In genomic region chr5:148311516-148311915, GRCh38 we compare ENCODE assay signal across 35 cellular contexts. TPM values are rescaled to one million over a fixed set of nuclear protein-coding genes. Genes with fewer than 3 reads are reported as not detected.
"Had no signal": no experiment of that assay in that cellular context is flagged by ENCODE, and none has a peak within 500 bp of the region (broad histone marks: within the 10 kb centered on the region; RNA-seq: fewer than 3 reads in every experiment).

No MANE protein-coding gene starts in this region.

- H3K27ac ChIP-seq: colonic mucosa, gastroesophageal sphincter, heart left ventricle, hepatocyte, neutrophil, pancreas, right atrium auricular region, suprapubic skin, transverse colon, upper lobe of right lung, uterus had no signal

- H3K4me3 ChIP-seq: colonic mucosa, gastroesophageal sphincter, heart left ventricle, hepatocyte, lung, mucosa of descending colon, pancreas, right atrium auricular region, smooth muscle cell, suprapubic skin, transverse colon, upper lobe of right lung, uterus had no signal

- DNase-seq: colonic mucosa; effector memory CD4-positive, alpha-beta T cell; foreskin fibroblast; heart left ventricle; mesenchymal stem cell; mucosa of descending colon; naive B cell; pancreas; stimulated activated CD4-positive, alpha-beta T cell treated with anti-CD3 and anti-CD28 coated beads, Interleukin-12 subunit alpha, Interleukin-12 subunit beta, amount 100 ng/mL, for 4 hours; stimulated activated CD4-positive, alpha-beta T cell treated with anti-CD3 and anti-CD28 coated beads, Interleukin-1b, Interleukin-23, amount 100 ng/mL, for 48 hours; stimulated activated CD4-positive, alpha-beta T cell treated with anti-CD3 and anti-CD28 coated beads, Interleukin-4, amount 100 ng/mL, for 1 hour; stimulated activated CD8-positive, alpha-beta memory T cell treated with anti-CD3 and anti-CD28 coated beads, Interleukin-4, amount 100 ng/mL, for 48 hours; stimulated activated naive CD4-positive, alpha-beta T cell; stimulated activated naive CD8-positive, alpha-beta T cell treated with anti-CD3 and anti-CD28 coated beads, Interleukin-15, amount 100 ng/mL, for 72 hours; transverse colon; upper lobe of right lung; uterus had no signal

RNA-seq across cellular contexts. Expression of gene SPINK7, which starts 0.7 kb away (rescaled TPM):
- total RNA-seq: chondrocyte; colonic mucosa; endothelial cell of umbilical vein; heart left ventricle; hepatocyte; left lobe of liver; liver; lung; mesothelial cell of epicardium; mucosa of descending colon; natural killer cell treated with Interleukin-12 subunit alpha and Interleukin-12 subunit beta and Interleukin-15 and Interleukin-18, amount 100 ng/mL, for 72 hours; neural crest cell; omental fat pad; pancreas; posterior vena cava; pulmonary artery endothelial cell; right atrium auricular region; sciatic nerve; transverse colon; upper lobe of right lung; uterus had no signal

RNA-seq across cellular contexts. Expression of gene SPINK9, which starts 23.8 kb away (rescaled TPM):
- total RNA-seq: chondrocyte; colonic mucosa; endothelial cell of umbilical vein; gastroesophageal sphincter; hepatocyte; left lobe of liver; liver; lung; mesothelial cell of epicardium; mucosa of descending colon; natural killer cell treated with Interleukin-12 subunit alpha and Interleukin-12 subunit beta and Interleukin-15 and Interleukin-18, amount 100 ng/mL, for 72 hours; neural crest cell; omental fat pad; posterior vena cava; pulmonary artery endothelial cell; right atrium auricular region; sciatic nerve; suprapubic skin; transverse colon; upper lobe of right lung; uterus had no signal

RNA-seq across cellular contexts. Expression of gene SPINK13, which starts 42.9 kb away (rescaled TPM):
- total RNA-seq: chondrocyte; endothelial cell of umbilical vein; gastroesophageal sphincter; heart left ventricle; hepatocyte; left lobe of liver; liver; lung; mesothelial cell of epicardium; mucosa of descending colon; natural killer cell treated with Interleukin-12 subunit alpha and Interleukin-12 subunit beta and Interleukin-15 and Interleukin-18, amount 100 ng/mL, for 72 hours; neural crest cell; omental fat pad; pancreas; posterior vena cava; pulmonary artery endothelial cell; right atrium auricular region; sciatic nerve; smooth muscle cell; transverse colon; upper lobe of right lung had no signal
